In the genomic region with DNA sequence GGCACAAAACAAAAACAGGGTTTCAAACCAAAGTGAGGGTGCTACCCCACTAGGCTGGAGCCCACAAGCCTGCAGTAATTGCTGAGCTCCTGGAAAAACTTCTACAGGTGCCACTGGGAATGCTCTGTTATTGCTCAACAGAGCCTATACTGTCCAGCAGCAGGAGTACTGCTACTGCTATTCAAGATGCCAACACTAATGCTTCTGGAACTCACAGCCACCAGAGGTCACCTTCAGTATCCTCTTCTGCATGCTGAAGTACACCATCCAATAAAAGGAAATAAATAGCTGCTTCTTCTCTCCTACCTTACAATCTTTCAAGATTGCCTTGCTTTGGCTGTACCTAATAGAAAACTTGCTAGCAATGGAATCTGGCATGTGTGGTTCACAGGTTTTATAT, we compare ENCODE assay signal across 13 cellular contexts.
A peak's percentile ranks its signal among the peaks of the same experiment; 100 is the strongest.
DNase-seq lines count a peak whose midpoint lies in the region; ATAC-seq and TF ChIP-seq lines count a peak whose summit lies in the region.
"Had no signal": no experiment of that assay in that cellular context is flagged by ENCODE, and none has a peak within 500 bp of the region (broad histone marks: within the 10 kb centered on the region; RNA-seq: fewer than 3 reads in every experiment).

No MANE protein-coding gene starts in this region.

- TF ChIP-seq CTCF in AG10803 (conservative IDR thresholded peaks at IDR 0.05; ENCODE audit: low read length) = peak; percentile 24; the same call in 1 of the 2 replicates

- no peak for TF ChIP-seq EP300 in Ishikawa (IDR thresholded peaks at IDR 0.05; ENCODE audit: borderline replicate concordance)

- ATAC-seq in GM21528 (IDR thresholded peaks at IDR 0.05; ENCODE audit: low FRiP score, unreplicated experiment) (no peak), HG03159 (IDR thresholded peaks at IDR 0.05; ENCODE audit: unreplicated experiment) (no peak)

- DNase-seq in AG10803 (ENCODE audit: low read depth) (peak; percentile 18), astrocyte of the hippocampus (ENCODE audit: low read depth, low spot score) (peak; percentile 5), iPS-NIHi7 (ENCODE audit: extremely low spot score) (peak; percentile 12), NCI-H82 (lab: John Stamatoyannopoulos, UW) (no peak)
- no peak for DNase-seq in activated T-cell treated with anti-CD3 and anti-CD28 coated beads, Interleukin-2, amount 50 U/mL, for 1 hour
- DNase-seq: glutamatergic neuron, MG63, NCI-H226, pancreas, uterus had no signal

- peak; percentile 25; the same call in 1 of the 2 replicates for TF ChIP-seq RAD21 in Ishikawa (IDR thresholded peaks at IDR 0.05; ENCODE audit: low read depth)

- no peak overlapping the region for H3K4me3 ChIP-seq in AG10803 (ENCODE audit: low read length)
- H3K4me3 ChIP-seq: MG63, pancreas, uterus had no signal

TF ChIP-seq in Ishikawa, 13 proteins besides CTCF, POLR2A, EP300 and RAD21:
- no peak for TF ChIP-seq TCF12 (IDR thresholded peaks at IDR 0.05; ENCODE audit: low read depth)
- no peak for TF ChIP-seq TEAD4 (IDR thresholded peaks at IDR 0.05)
- no peak for TF ChIP-seq CREB1 (IDR thresholded peaks at IDR 0.05; ENCODE audit: low read depth)
- TF ChIP-seq CEBPB (IDR thresholded peaks at IDR 0.05) = peak; percentile 50; the same call in 1 of the 2 replicates
- TF ChIP-seq NFIC (IDR thresholded peaks at IDR 0.05) = no peak
TF ChIP-seq in Ishikawa: peak in this region for 1.

Comparison
In these comparisons a context has a peak if more than half of its experiments do, and no peak if none do; other contexts are left out.
1. DNase-seq: peak in AG10803 (single experiment), astrocyte of the hippocampus (single experiment) and iPS-NIHi7 (single experiment); none in activated T-cell treated with anti-CD3 and anti-CD28 coated beads, Interleukin-2, amount 50 U/mL, for 1 hour (single experiment) and NCI-H82 (single experiment).